In genomic region chr11:69310934-69311766, GRCh38 we compare ENCODE assay signal across 13 cellular contexts. TPM values are rescaled to one million over a fixed set of nuclear protein-coding genes. Genes with fewer than 3 reads are reported as not detected.
DNase-seq lines count a peak whose midpoint lies in the region; ATAC-seq and TF ChIP-seq lines count a peak whose summit lies in the region.
"Had no signal": no experiment of that assay in that cellular context is flagged by ENCODE, and none has a peak within 500 bp of the region (broad histone marks: within the 10 kb centered on the region; RNA-seq: fewer than 3 reads in every experiment).

No MANE protein-coding gene starts in this region.

- peaks cover 3% of the 10 kb centered on the region; the same call in 1 of the 2 replicates for H3K36me3 ChIP-seq in SK-N-MC (ENCODE audit: insufficient read depth, low read length)
- H3K36me3 ChIP-seq: BE2C, cardiac muscle cell had no signal

- TF ChIP-seq CTCF in choroid plexus epithelial cell (conservative IDR thresholded peaks at IDR 0.05; ENCODE audit: low read depth, low read length), result no peak

- ATAC-seq in Right ventricle myocardium superior (ENCODE audit: poor library complexity) (no peak), GM19023 (IDR thresholded peaks at IDR 0.05; ENCODE audit: unreplicated experiment) (no peak)

- H3K27ac Mint-ChIP-seq in stimulated activated naive CD8-positive, alpha-beta T cell treated with anti-CD3 and anti-CD28 coated beads, Interleukin-15, Interleukin-2, amounts not matched to agents 100 ng/mL and 50 ng/mL, for 24 hours, result peak overlapping the region; percentile 93
- H3K27ac Mint-ChIP-seq: nephron progenitor cell had no signal

- H3K9me3 ChIP-seq in SK-N-MC (ENCODE audit: low read depth, low read length), result no peaks in the 10 kb centered on the region
- H3K9me3 ChIP-seq: BE2C had no signal

- no peak overlapping the region for H3K9ac ChIP-seq in SK-N-MC (ENCODE audit: insufficient read length)

- peak overlapping the region; percentile 14; the same call in 1 of the 2 replicates for H3K27ac ChIP-seq in SK-N-MC
- H3K27ac ChIP-seq: cardiac muscle cell had no signal

- H3K4me3 Mint-ChIP-seq in stimulated activated naive CD8-positive, alpha-beta T cell treated with anti-CD3 and anti-CD28 coated beads, Interleukin-15, Interleukin-2, amounts not matched to agents 100 ng/mL and 50 ng/mL, for 24 hours, result peak overlapping the region; percentile 55
- H3K4me3 Mint-ChIP-seq: nephron progenitor cell had no signal

- no peaks in the 10 kb centered on the region for H3K36me3 Mint-ChIP-seq in stimulated activated naive CD8-positive, alpha-beta T cell treated with anti-CD3 and anti-CD28 coated beads, Interleukin-15, Interleukin-2, amounts not matched to agents 100 ng/mL and 50 ng/mL, for 24 hours (ENCODE audit: low read depth)

- H3K27me3 Mint-ChIP-seq in stimulated activated naive CD8-positive, alpha-beta T cell treated with anti-CD3 and anti-CD28 coated beads, Interleukin-15, Interleukin-2, amounts not matched to agents 100 ng/mL and 50 ng/mL, for 24 hours, result no peaks in the 10 kb centered on the region

- H3K9me3 Mint-ChIP-seq in stimulated activated naive CD8-positive, alpha-beta T cell treated with anti-CD3 and anti-CD28 coated beads, Interleukin-15, Interleukin-2, amounts not matched to agents 100 ng/mL and 50 ng/mL, for 24 hours, result no peaks in the 10 kb centered on the region
- H3K9me3 Mint-ChIP-seq: nephron progenitor cell had no signal

- DNase-seq in cardiac septum (ENCODE audit: low spot score) (peak; percentile 33), Right ventricle myocardium superior (no peak), SK-N-MC (ENCODE audit: low read depth, low spot score) (no peak), choroid plexus epithelial cell (ENCODE audit: low read depth) (peak; percentile 12), kidney glomerular epithelial cell (lab: John Stamatoyannopoulos, UW) (no peak), COLO829 (ENCODE audit: low spot score) (no peak)
- DNase-seq: BE2C, NCI-H1048, NCI-H526 treated with DMSO at 0.1 percent for 48 hours, nephron progenitor cell had no signal

- peaks cover 33% of the 10 kb centered on the region for H3K4me1 Mint-ChIP-seq in stimulated activated naive CD8-positive, alpha-beta T cell treated with anti-CD3 and anti-CD28 coated beads, Interleukin-15, Interleukin-2, amounts not matched to agents 100 ng/mL and 50 ng/mL, for 24 hours (ENCODE audit: low read depth)

- no peak overlapping the region for H3K4me3 ChIP-seq in SK-N-MC
- H3K4me3 ChIP-seq in choroid plexus epithelial cell (ENCODE audit: low read depth, low read length), result no peak overlapping the region
- H3K4me3 ChIP-seq: cardiac muscle cell had no signal

- intact Hi-C loops in cardiac septum (cut with DNase I) (no loop called here), Right ventricle myocardium superior (cut with DNase I) (no loop called here)

RNA-seq across cellular contexts. Expression of gene MYEOV, which starts 17.2 kb away (rescaled TPM):
- total RNA-seq in cardiac septum (not detected), Right ventricle myocardium superior (not detected)

Comparison
In these comparisons a context has a peak if more than half of its experiments do, and no peak if none do; other contexts are left out.
1. DNase-seq: peak in cardiac septum (single experiment) and choroid plexus epithelial cell (single experiment); none in Right ventricle myocardium superior (single experiment), SK-N-MC (single experiment), kidney glomerular epithelial cell (single experiment) and COLO829 (single experiment).